In genomic region chr17:50191070-50192045, GRCh38 we compare ENCODE assay signal across 21 cellular contexts. TPM values are rescaled to one million over a fixed set of nuclear protein-coding genes. Genes with fewer than 3 reads are reported as not detected.
DNase-seq lines count a peak whose midpoint lies in the region; ATAC-seq and TF ChIP-seq lines count a peak whose summit lies in the region.
"Had no signal": no experiment of that assay in that cellular context is flagged by ENCODE, and none has a peak within 500 bp of the region (broad histone marks: within the 10 kb centered on the region; RNA-seq: fewer than 3 reads in every experiment).

No MANE protein-coding gene starts in this region.

- no peak for ATAC-seq in right cardiac atrium
- no peak for ATAC-seq in heart right ventricle
- ATAC-seq in foreskin keratinocyte = no peak
- ATAC-seq in GM18520 (IDR thresholded peaks at IDR 0.05; ENCODE audit: unreplicated experiment) = no peak
- ATAC-seq: natural killer cell; stimulated activated naive CD8-positive, alpha-beta T cell treated with anti-CD3 and anti-CD28 coated beads, Interleukin-15, Interleukin-2, amounts not matched to agents 100 U/mL and 50 U/mL, for 24 hours; upper lobe of right lung had no signal

- H3K27me3 ChIP-seq in right cardiac atrium (ENCODE audit: control insufficient read depth, insufficient read depth) (no peaks in the 10 kb centered on the region), heart right ventricle (no peaks in the 10 kb centered on the region), vagina (no peaks in the 10 kb centered on the region), foreskin keratinocyte (no peaks in the 10 kb centered on the region)
- H3K27me3 ChIP-seq: colonic mucosa, SJCRH30, upper lobe of right lung had no signal

- H3K4me1 ChIP-seq in right cardiac atrium (ENCODE audit: control insufficient read depth, insufficient read depth, low read length) (no peaks in the 10 kb centered on the region), heart right ventricle (no peaks in the 10 kb centered on the region), vagina (peaks cover 89% of the 10 kb centered on the region), foreskin keratinocyte (no peaks in the 10 kb centered on the region)
- H3K4me1 ChIP-seq: colonic mucosa, upper lobe of right lung had no signal

- WGBS in right cardiac atrium = 63% methylated on average over 21 of the region's 21 CpGs
- 74 to 77% methylated on average over 21 of the region's 21 CpGs for WGBS in heart right ventricle, 2 donors

- H3K27ac ChIP-seq in right cardiac atrium (ENCODE audit: low read length) (no peak overlapping the region), heart right ventricle (peak overlapping the region in 1 of 10 donors; percentile 12), vagina (peak overlapping the region; percentile 97), foreskin keratinocyte (no peak overlapping the region)
- H3K27ac ChIP-seq: colonic mucosa, SJCRH30, upper lobe of right lung had no signal

- H3K4me3 Mint-ChIP-seq in nephron = peak overlapping the region in 2 of 3 experiments; percentile 57 to 62
- H3K4me3 Mint-ChIP-seq: natural killer cell had no signal

- TF ChIP-seq POLR2A in vagina (IDR thresholded peaks at IDR 0.05) = no peak

- H3K9me3 ChIP-seq in right cardiac atrium (ENCODE audit: control insufficient read depth, low read length) (no peaks in the 10 kb centered on the region), heart right ventricle (no peaks in the 10 kb centered on the region), vagina (no peaks in the 10 kb centered on the region)
- H3K9me3 ChIP-seq: colonic mucosa, SJCRH30, upper lobe of right lung had no signal

- H3K9me3 Mint-ChIP-seq in nephron = no peaks in the 10 kb centered on the region
- H3K9me3 Mint-ChIP-seq: natural killer cell had no signal

- peaks cover 57% of the 10 kb centered on the region for H3K4me1 Mint-ChIP-seq in nephron
- H3K4me1 Mint-ChIP-seq: natural killer cell had no signal

- H3K36me3 ChIP-seq in heart right ventricle (peaks cover 0 to 100% (median 51%) of the 10 kb centered on the region in 9 donors), vagina (peaks cover 0 to 86% of the 10 kb centered on the region in 2 donors)
- H3K36me3 ChIP-seq: colonic mucosa, SJCRH30 had no signal

- peak overlapping the region; percentile 43 to 98 (median 86) for H3K27ac Mint-ChIP-seq in nephron
- H3K27ac Mint-ChIP-seq: natural killer cell had no signal

- intact Hi-C loops in right cardiac atrium (cut with DNase I) (loop anchor here in 1 of 4 donors (10.0 kb wide), 1 partner anchor 57 kb away; the partner anchor contains the start of gene SAMD14), heart right ventricle (cut with DNase I) (no loop called here), vagina (cut with DNase I) (no loop called here)

- H3K4me3 ChIP-seq in right cardiac atrium (ENCODE audit: low read length) (no peak overlapping the region), heart right ventricle (no peak overlapping the region), choroid plexus epithelial cell (ENCODE audit: low read depth, low read length) (peak overlapping the region; percentile 10), vagina (no peak overlapping the region)
- H3K4me3 ChIP-seq: colonic mucosa, lung, SJCRH30, upper lobe of right lung had no signal

- DNase-seq in right cardiac atrium (peak in 2 of 3 donors; percentile 50 to 58), heart right ventricle (no peak), choroid plexus epithelial cell (ENCODE audit: low read depth) (peak; percentile 48), vagina (ENCODE audit: extremely low spot score in 2 of 2) (no peak), foreskin keratinocyte (no peak), AG08395 (ENCODE audit: low spot score) (no peak)
- DNase-seq: ACHN; activated CD8-positive, alpha-beta memory T cell treated with anti-CD3 and anti-CD28 coated beads, Interleukin-2, amount 50 U/mL, for 4 hours; colonic mucosa; glutamatergic neuron; natural killer cell; NCI-H1930; NCI-H524 treated with DMSO at 0.1 percent for 48 hours; SJCRH30; stimulated activated naive CD8-positive, alpha-beta T cell treated with anti-CD3 and anti-CD28 coated beads, Interleukin-15, Interleukin-2, amounts not matched to agents 100 U/mL and 50 U/mL, for 24 hours; upper lobe of right lung had no signal

- TF ChIP-seq CTCF in heart right ventricle (IDR thresholded peaks at IDR 0.05) (no peak), choroid plexus epithelial cell (conservative IDR thresholded peaks at IDR 0.05; ENCODE audit: low read depth, low read length) (no peak), nephron (IDR thresholded peaks at IDR 0.05; ENCODE audit: unreplicated experiment in 3 of 3) (no peak), vagina (IDR thresholded peaks at IDR 0.05) (no peak), foreskin keratinocyte (conservative IDR thresholded peaks at IDR 0.05) (no peak)

- H3K36me3 Mint-ChIP-seq in nephron (ENCODE audit: low read depth) = peaks cover 47% of the 10 kb centered on the region
- H3K36me3 Mint-ChIP-seq: natural killer cell had no signal

- H3K27me3 Mint-ChIP-seq in nephron (ENCODE audit: low read depth) = peaks cover 5% of the 10 kb centered on the region

RNA-seq across cellular contexts. Expression of gene COL1A1, which starts 10.1 kb away (rescaled TPM):
- 100 to 1,000 TPM in 1 of 4 donors, 10 to 100 TPM in 3; 58.4 to 138 (median 74.3) TPM for total RNA-seq in right cardiac atrium
- polyA plus RNA-seq in right cardiac atrium = 24.8 TPM
- 100 to 1,000 TPM in 1 of 10 donors, 10 to 100 TPM in 9; 31.7 to 455 (median 45.9) TPM for total RNA-seq in heart right ventricle
- 10 to 100 TPM; 30.2 to 81.5 TPM for polyA plus RNA-seq in heart right ventricle
- 171 TPM for total RNA-seq in vagina
- total RNA-seq in foreskin keratinocyte = 3.5 and 4.7 TPM in 2 replicates
- 2.2 and 2.7 TPM in 2 replicates for polyA plus RNA-seq in foreskin keratinocyte
- total RNA-seq: OCI-LY7 had no signal

RNA-seq across cellular contexts. Expression of gene SGCA, which starts 25.6 kb away (rescaled TPM):
- total RNA-seq in right cardiac atrium (100 to 1,000 TPM; 127 to 150 (median 133) TPM), heart right ventricle (100 to 1,000 TPM; 136 to 204 (median 158) TPM), vagina (2.2 TPM), foreskin keratinocyte (not detected in 2 replicates)
- polyA plus RNA-seq in right cardiac atrium (156 TPM), heart right ventricle (100 to 1,000 TPM; 137 to 314 TPM), foreskin keratinocyte (not detected in 2 replicates)
- total RNA-seq: endothelial cell of umbilical vein, natural killer cell had no signal
- polyA plus RNA-seq: endothelial cell of umbilical vein had no signal

RNA-seq across cellular contexts. Expression of gene PPP1R9B, which starts 40.9 kb away (rescaled TPM):
- 10 to 100 TPM; 33.2 to 40.7 (median 36.1) TPM for total RNA-seq in right cardiac atrium
- 26.5 TPM for polyA plus RNA-seq in right cardiac atrium
- 10 to 100 TPM; 17.3 to 45.4 (median 26.9) TPM for total RNA-seq in heart right ventricle
- polyA plus RNA-seq in heart right ventricle = 10 to 100 TPM; 22.4 to 42.7 TPM
- total RNA-seq in vagina = 37.6 TPM
- 32.9 and 36.0 TPM in 2 replicates for total RNA-seq in foreskin keratinocyte
- polyA plus RNA-seq in foreskin keratinocyte = 21.2 and 21.5 TPM in 2 replicates

Comparison
In these comparisons a context has a peak if more than half of its experiments do, and no peak if none do; other contexts are left out.
1. DNase-seq: peak in right cardiac atrium (2 of 3) and choroid plexus epithelial cell (single experiment); none in heart right ventricle (0 of 2), vagina (0 of 2), foreskin keratinocyte (0 of 2) and AG08395 (single experiment).
2. RNA of gene SGCA, which starts 25.6 kb away (total RNA-seq): 136 to 204 TPM in heart right ventricle and 127 to 150 TPM in right cardiac atrium; 2.2 TPM in vagina (single experiment) and not detected in foreskin keratinocyte; every median in the first group is over 10 times any median in the second.